Comparison of ENCODE assay signal across 20 cellular contexts in genomic region chr19:39205449-39205764, GRCh38. TPM values are rescaled to one million over a fixed set of nuclear protein-coding genes. Genes with fewer than 3 reads are reported as not detected.
A peak's percentile ranks its signal among the peaks of the same experiment; 100 is the strongest.
DNase-seq lines count a peak whose midpoint lies in the region; ATAC-seq and TF ChIP-seq lines count a peak whose summit lies in the region.
"Had no signal": no experiment of that assay in that cellular context is flagged by ENCODE, and none has a peak within 500 bp of the region (broad histone marks: within the 10 kb centered on the region; RNA-seq: fewer than 3 reads in every experiment).

No MANE protein-coding gene starts in this region.

- H3K4me1 ChIP-seq in osteoblast (ENCODE audit: insufficient read depth, low read length): no peaks in the 10 kb centered on the region
- H3K4me1 ChIP-seq: BE2C, HAP-1 had no signal

- no peak overlapping the region for H2AFZ ChIP-seq in osteoblast (ENCODE audit: low read length)

- TF ChIP-seq CTCF in GM13977 (IDR thresholded peaks at IDR 0.05; ENCODE audit: extremely low read depth, insufficient read depth, missing control alignments): no peak
- no peak for TF ChIP-seq CTCF in osteoblast (IDR thresholded peaks at IDR 0.05; ENCODE audit: extremely low read depth, low read depth, low read length)

- no peaks in the 10 kb centered on the region for H3K36me3 ChIP-seq in osteoblast (ENCODE audit: insufficient read depth, low read length)
- H3K36me3 ChIP-seq: BE2C; BLaER1 treated with 17β-estradiol and CSF1 and Interleukin-3, amounts not matched to agents 10 nM and 100 nM; HAP-1 had no signal

- DNase-seq in GM13977 (ENCODE audit: low spot score) (peak; percentile 10), T-helper 17 cell (no peak), osteoblast (ENCODE audit: insufficient read length, low spot score, missing footprints) (peak; percentile 22), HPDE6-E6E7 (ENCODE audit: extremely low spot score) (no peak), G401 (ENCODE audit: low spot score) (no peak)
- no peak for DNase-seq in central memory CD8-positive, alpha-beta T cell (ENCODE audit: low spot score in 2 of 2)
- DNase-seq: AML-193; BE2C; Calu3; CD4-positive, alpha-beta T cell; CD8-positive, alpha-beta memory T cell; DMS53; DMS79 treated with DMSO at 0.1 percent for 48 hours; GOT3 had no signal

- H3K27me3 Mint-ChIP-seq in T-helper 17 cell: peaks cover 55% of the 10 kb centered on the region
- peaks cover 47% of the 10 kb centered on the region for H3K27me3 Mint-ChIP-seq in central memory CD8-positive, alpha-beta T cell

- H3K9me3 ChIP-seq in T-helper 17 cell (ENCODE audit: control insufficient read depth, low read length, poor library complexity, severe bottlenecking): no peaks in the 10 kb centered on the region
- H3K9me3 ChIP-seq in osteoblast (ENCODE audit: low read depth, low read length): no peaks in the 10 kb centered on the region
- H3K9me3 ChIP-seq: BE2C; BLaER1 treated with 17β-estradiol and CSF1 and Interleukin-3, amounts not matched to agents 10 nM and 100 nM; HAP-1 had no signal

- peaks cover 7% of the 10 kb centered on the region for H3K36me3 Mint-ChIP-seq in T-helper 17 cell (ENCODE audit: low read depth)
- no peaks in the 10 kb centered on the region for H3K36me3 Mint-ChIP-seq in central memory CD8-positive, alpha-beta T cell (ENCODE audit: insufficient read depth)
- H3K36me3 Mint-ChIP-seq: CD14-positive monocyte had no signal

- in situ Hi-C loops in GM13977 (cut with MboI; ENCODE audit: low pct_unique_long_range_greater_than_20kb, low sequenced_read_pairs, unreplicated experiment): no loop called here
- in situ Hi-C loops in G401 (cut with HindIII; ENCODE audit: low sequenced_read_pairs): no loop called here

- H3K4me2 ChIP-seq in osteoblast (ENCODE audit: insufficient read depth, low read length): no peak overlapping the region
- H3K4me2 ChIP-seq: BLaER1 treated with 17β-estradiol and CSF1 and Interleukin-3, amounts not matched to agents 10 nM and 100 nM had no signal

- H3K4me3 Mint-ChIP-seq in T-helper 17 cell: no peak overlapping the region
- H3K4me3 Mint-ChIP-seq in central memory CD8-positive, alpha-beta T cell: no peak overlapping the region
- H3K4me3 Mint-ChIP-seq: CD4-positive, alpha-beta T cell; CD8-positive, alpha-beta memory T cell had no signal

- H3K27me3 ChIP-seq in osteoblast (ENCODE audit: insufficient read depth, low read length): peaks cover 28% of the 10 kb centered on the region

- peak overlapping the region; percentile 60 for H3K27ac Mint-ChIP-seq in T-helper 17 cell
- H3K27ac Mint-ChIP-seq in central memory CD8-positive, alpha-beta T cell (ENCODE audit: low read depth): peak overlapping the region; percentile 59
- H3K27ac Mint-ChIP-seq: CD4-positive, alpha-beta T cell had no signal

- no peaks in the 10 kb centered on the region for H4K20me1 ChIP-seq in osteoblast (ENCODE audit: insufficient read depth, low read length)
- H4K20me1 ChIP-seq: BLaER1 treated with 17β-estradiol and CSF1 and Interleukin-3, amounts not matched to agents 10 nM and 100 nM had no signal

- no peaks in the 10 kb centered on the region for H3K9me3 Mint-ChIP-seq in central memory CD8-positive, alpha-beta T cell
- H3K9me3 Mint-ChIP-seq: CD4-positive, alpha-beta T cell had no signal

- H3K4me1 Mint-ChIP-seq in T-helper 17 cell: peaks cover 14% of the 10 kb centered on the region
- H3K4me1 Mint-ChIP-seq in central memory CD8-positive, alpha-beta T cell: no peaks in the 10 kb centered on the region
- H3K4me1 Mint-ChIP-seq: CD14-positive monocyte; CD8-positive, alpha-beta memory T cell had no signal

- ATAC-seq in T-helper 17 cell: no peak
- no peak for ATAC-seq in central memory CD8-positive, alpha-beta T cell (replicated peaks; ENCODE audit: extremely low read depth, poor library complexity, severe bottlenecking)
- ATAC-seq in GM21737 (IDR thresholded peaks at IDR 0.05; ENCODE audit: unreplicated experiment): no peak
- ATAC-seq in HG03196 (IDR thresholded peaks at IDR 0.05; ENCODE audit: unreplicated experiment): no peak

- H3K79me2 ChIP-seq in osteoblast (ENCODE audit: insufficient read depth, low read length): no peaks in the 10 kb centered on the region

- no peak overlapping the region for H3K27ac ChIP-seq in osteoblast (ENCODE audit: low read depth, low read length)
- H3K27ac ChIP-seq: BLaER1 treated with 17β-estradiol and CSF1 and Interleukin-3, amounts not matched to agents 10 nM and 100 nM had no signal

- H3K4me3 ChIP-seq in osteoblast (ENCODE audit: insufficient read depth, low read length): no peak overlapping the region
- H3K4me3 ChIP-seq: BLaER1 treated with 17β-estradiol and CSF1 and Interleukin-3, amounts not matched to agents 10 nM and 100 nM; HAP-1 had no signal

RNA-seq across cellular contexts. Expression of gene SYCN, which starts 1.3 kb away (rescaled TPM):
- total RNA-seq in T-helper 17 cell: not detected
- total RNA-seq in osteoblast: not detected in 2 replicates
- total RNA-seq in G401 (2014; rRNA removed; shearing (Covaris generic)): not detected in 2 replicates
- total RNA-seq: Calu3; CD4-positive, alpha-beta T cell; CD8-positive, alpha-beta memory T cell; Daoy had no signal

RNA-seq across cellular contexts. Expression of gene NCCRP1, which starts 8.6 kb away (rescaled TPM):
- total RNA-seq in T-helper 17 cell: not detected
- total RNA-seq in osteoblast: not detected in 2 replicates
- total RNA-seq in G401 (2014; rRNA removed; shearing (Covaris generic)): 1.7 and 4.5 TPM in 2 replicates
- total RNA-seq: CD4-positive, alpha-beta T cell; CD8-positive, alpha-beta memory T cell had no signal

RNA-seq across cellular contexts. Expression of gene IFNL3, which starts 39.4 kb away (rescaled TPM):
- total RNA-seq in T-helper 17 cell (not detected), osteoblast (not detected in 2 replicates)
- not detected in 2 replicates for total RNA-seq in G401 (2014; rRNA removed; shearing (Covaris generic))
- total RNA-seq: Calu3; CD4-positive, alpha-beta T cell; CD8-positive, alpha-beta memory T cell; Daoy had no signal

RNA-seq across cellular contexts. Expression of gene IFNL4, which starts 43.2 kb away (rescaled TPM):
- total RNA-seq in T-helper 17 cell: not detected
- not detected in 2 replicates for total RNA-seq in osteoblast
- total RNA-seq in G401 (2014; rRNA removed; shearing (Covaris generic)): not detected in 2 replicates
- total RNA-seq: Calu3; CD4-positive, alpha-beta T cell; Daoy had no signal

Comparison
In these comparisons a context has a peak if more than half of its experiments do, and no peak if none do; other contexts are left out.
1. DNase-seq: peak in GM13977 (single experiment) and osteoblast (single experiment); none in T-helper 17 cell (0 of 3), central memory CD8-positive, alpha-beta T cell (0 of 2), HPDE6-E6E7 (single experiment) and G401 (single experiment).